ENCODE assay signal across 10 cellular contexts in genomic region chr5:179697543-179697942, GRCh38. TPM values are rescaled to one million over a fixed set of nuclear protein-coding genes. Genes with fewer than 3 reads are reported as not detected.
DNase-seq lines count a peak whose midpoint lies in the region; ATAC-seq and TF ChIP-seq lines count a peak whose summit lies in the region.
"Not testable (repeated sequence)": the region's sequence is repeated elsewhere in the genome, so short reads cannot be mapped to it uniquely, and the experiment has no call there.
"Had no signal": no experiment of that assay in that cellular context is flagged by ENCODE, and none has a peak within 500 bp of the region (broad histone marks: within the 10 kb centered on the region; RNA-seq: fewer than 3 reads in every experiment).

No MANE protein-coding gene starts in this region.

- H3K9ac ChIP-seq in KMS-11 (peak overlapping the region; percentile 99), liver (ENCODE audit: low read depth in 1 of 2, low read length in 2 of 2) (peak overlapping the region in 1 of 2 donors; percentile 95)

- H3K9me3 Mint-ChIP-seq in WTC11; osteocyte (ENCODE audit: unreplicated experiment): not testable (repeated sequence)

- H2AFZ ChIP-seq in KMS-11 (ENCODE audit: low read depth): peak overlapping the region; percentile 61

- TF ChIP-seq RAD21 in liver (IDR thresholded peaks at IDR 0.05): not testable (repeated sequence)

- H3K27ac Mint-ChIP-seq in WTC11 (peak overlapping the region; percentile 19; the same call in 1 of the 2 replicates), osteocyte (ENCODE audit: unreplicated experiment) (peak overlapping the region; percentile 99)

- not testable (repeated sequence) for H3K36me3 ChIP-seq in KMS-11 (ENCODE audit: insufficient read depth); esophagus (ENCODE audit: control insufficient read depth in 2 of 2, insufficient read depth in 2 of 2, low read length in 1 of 2); liver (ENCODE audit: control insufficient read depth in 4 of 4, insufficient read depth in 3 of 4, low read depth in 1 of 4, low read length in 3 of 4)

- H3K4me1 Mint-ChIP-seq in WTC11 (peaks cover 26% of the 10 kb centered on the region), osteocyte (ENCODE audit: unreplicated experiment) (peaks cover 33% of the 10 kb centered on the region)

- H3K4me3 Mint-ChIP-seq in WTC11: peak overlapping the region; percentile 97
- H3K4me3 Mint-ChIP-seq in osteocyte (ENCODE audit: unreplicated experiment): peak overlapping the region; percentile 98

- in situ Hi-C loops in astrocyte of the spinal cord (cut with HindIII; ENCODE audit: low sequenced_read_pairs): not testable (repeated sequence)

- not testable (repeated sequence) for H3K4me3 ChIP-seq in KMS-11 (IDR thresholded peaks at IDR 0.05; ENCODE audit: insufficient read depth, low read depth, low read length)
- H3K4me3 ChIP-seq in astrocyte of the spinal cord (ENCODE audit: low read depth, low read length) (peak overlapping the region; percentile 68), esophagus (ENCODE audit: low read depth in 1 of 2, low read length in 2 of 2) (peak overlapping the region in 1 of 2 donors; percentile 84), liver (ENCODE audit: low read depth in 1 of 3, low read length in 3 of 3) (peak overlapping the region in 2 of 3 donors; percentile 72 to 85)

- H3K79me2 ChIP-seq in KMS-11 (ENCODE audit: insufficient read depth, low read depth): peaks cover 38% of the 10 kb centered on the region

- POLR2A ChIA-PET in WTC11 (lab: Charles Lee): interaction anchor here (0.6 to 2.4 kb wide), 2 partner anchors 13 to 74 kb away, joined by 7 to 10 read pairs; partner anchors contain the start of gene HNRNPH1

- H3K27me3 ChIP-seq in KMS-11 (ENCODE audit: insufficient read depth, low read depth); esophagus (ENCODE audit: control insufficient read depth in 1 of 2, insufficient read depth in 2 of 2, low read length in 2 of 2); liver (ENCODE audit: control insufficient read depth in 4 of 4, insufficient read depth in 4 of 4, low read length in 3 of 4): not testable (repeated sequence)

- not testable (repeated sequence) for TF ChIP-seq CTCF in C4-2B (conservative IDR thresholded peaks at IDR 0.05); KMS-11 (conservative IDR thresholded peaks at IDR 0.05; ENCODE audit: low read depth, low read length); WTC11 (IDR thresholded peaks at IDR 0.05); astrocyte of the spinal cord (IDR thresholded peaks at IDR 0.05; ENCODE audit: low read depth, low read length); liver (IDR thresholded peaks at IDR 0.05; ENCODE audit: low read depth, low read length, missing input control); osteocyte (IDR thresholded peaks at IDR 0.05)

- CTCF ChIA-PET in WTC11 (lab: Charles Lee): not testable (repeated sequence)

- DNase-seq in WTC11 (ENCODE audit: low spot score); astrocyte of the spinal cord (ENCODE audit: low read depth, low spot score); osteocyte (ENCODE audit: extremely low spot score, unreplicated experiment): not testable (repeated sequence)

- peak overlapping the region; percentile 87; the same call in 1 of the 2 replicates for H3K4me2 ChIP-seq in KMS-11

- H4K20me1 ChIP-seq in KMS-11 (ENCODE audit: insufficient read depth): not testable (repeated sequence)

- WGBS in esophagus, 2 donors: 91 to 94% methylated on average over 15 of the region's 15 CpGs
- WGBS in liver: 95% methylated on average over 15 of the region's 15 CpGs

- peaks cover 15% of the 10 kb centered on the region for H3K36me3 Mint-ChIP-seq in WTC11
- H3K36me3 Mint-ChIP-seq in osteocyte (ENCODE audit: unreplicated experiment): not testable (repeated sequence)

- H3K27ac ChIP-seq in C4-2B (peak overlapping the region; percentile 99), KMS-11 (peak overlapping the region; percentile 99), esophagus (ENCODE audit: low read depth in 2 of 2, low read length in 1 of 2) (peak overlapping the region; percentile 94 to 98), liver (ENCODE audit: low read depth in 1 of 2, low read length in 2 of 2) (peak overlapping the region; percentile 93 to 97), temporal lobe (ENCODE audit: low read depth, low read length) (peak overlapping the region; percentile 95)

- H3K27me3 Mint-ChIP-seq in WTC11 (ENCODE audit: low read depth); osteocyte (ENCODE audit: unreplicated experiment): not testable (repeated sequence)

- H3K9me3 ChIP-seq in esophagus (ENCODE audit: control insufficient read depth in 2 of 2, insufficient read depth in 1 of 2, low read depth in 1 of 2, low read length in 1 of 2); liver (ENCODE audit: control insufficient read depth in 4 of 4, low read length in 3 of 4): not testable (repeated sequence)

- H3K4me1 ChIP-seq in KMS-11 (ENCODE audit: low read depth, poor library complexity, severe bottlenecking) (peaks cover 11% of the 10 kb centered on the region), liver (ENCODE audit: control insufficient read depth in 4 of 4, insufficient read depth in 4 of 4, low read length in 3 of 4) (peaks cover 3 to 29% (median 10%) of the 10 kb centered on the region in 4 donors)
- H3K4me1 ChIP-seq in esophagus (ENCODE audit: control insufficient read depth in 2 of 2, insufficient read depth in 2 of 2, low read length in 1 of 2): not testable (repeated sequence)

- ATAC-seq in WTC11: not testable (repeated sequence)

RNA-seq across cellular contexts. Expression of gene CANX, which starts 1.2 kb away (rescaled TPM):
- total RNA-seq in WTC11 (2021) (493 to 611 TPM (median 500 TPM) in 3 replicates), liver (100 to 1,000 TPM; 362 to 628 TPM), osteocyte (809 and 868 TPM in 2 replicates), temporal lobe (289 TPM)
- polyA plus RNA-seq in esophagus (10 to 100 TPM; 68.4 to 87.5 TPM), liver (100 to 1,000 TPM; 129 to 266 TPM)

RNA-seq across cellular contexts. Expression of gene CBY3, which starts 16.7 kb away (rescaled TPM):
- 0.25 to 0.37 TPM (median 0.25 TPM) in 3 replicates for total RNA-seq in WTC11 (2021)
- polyA plus RNA-seq in esophagus: under 1 TPM; 0.05 to 0.12 TPM
- not detected for total RNA-seq in liver
- not detected for polyA plus RNA-seq in liver
- total RNA-seq in osteocyte: not detected in 2 replicates
- not detected for total RNA-seq in temporal lobe
- total RNA-seq: dermis microvascular lymphatic vessel endothelial cell, sciatic nerve had no signal

RNA-seq across cellular contexts. Expression of gene MAML1, which starts 35.1 kb away (rescaled TPM):
- 40.5 to 42.2 TPM (median 42.2 TPM) in 3 replicates for total RNA-seq in WTC11 (2021)
- polyA plus RNA-seq in esophagus: 1 to 10 TPM; 7.1 to 7.9 TPM
- total RNA-seq in liver: 1 to 10 TPM; 7.6 TPM
- 1 to 10 TPM; 2.2 to 5.0 TPM for polyA plus RNA-seq in liver
- 33.1 and 34.1 TPM in 2 replicates for total RNA-seq in osteocyte
- 12.8 TPM for total RNA-seq in temporal lobe
